ENCODE assay signal across 10 cellular contexts in genomic region chr3:190017575-190018288, GRCh38.
DNase-seq lines count a peak whose midpoint lies in the region; ATAC-seq and TF ChIP-seq lines count a peak whose summit lies in the region.
"Had no signal": no experiment of that assay in that cellular context is flagged by ENCODE, and none has a peak within 500 bp of the region (broad histone marks: within the 10 kb centered on the region; RNA-seq: fewer than 3 reads in every experiment).

No MANE protein-coding gene starts in this region.

- H3K36me3 ChIP-seq in thyroid gland = no peaks in the 10 kb centered on the region
- H3K36me3 ChIP-seq: neutrophil had no signal

- WGBS in thyroid gland, 2 donors = 55 to 63% methylated on average over 6 of the region's 6 CpGs

- intact Hi-C loops in thyroid gland (cut with DNase I) = no loop called here

- no peaks in the 10 kb centered on the region for H3K27me3 ChIP-seq in thyroid gland
- H3K27me3 ChIP-seq: neutrophil had no signal

- H3K4me1 ChIP-seq in thyroid gland = no peaks in the 10 kb centered on the region

- TF ChIP-seq CTCF in thyroid gland (IDR thresholded peaks at IDR 0.05) = peak in 3 of 6 experiments; percentile 44 to 53 (median 48)

- DNase-seq in NCI-H510A treated with DMSO at 0.1 percent for 48 hours (lab: John Stamatoyannopoulos, UW) (peak; percentile 27), NCI-H510A (lab: John Stamatoyannopoulos, UW) (no peak), RPMI8226 (peak; percentile 26), foreskin melanocyte (peak; percentile 61), thyroid gland (peak; percentile 20 to 42), T-helper 9 cell (no peak), NCI-H2081 (lab: John Stamatoyannopoulos, UW) (no peak)
- DNase-seq: CD4-positive, CD25-positive, alpha-beta regulatory T cell had no signal

- no peaks in the 10 kb centered on the region for H3K9me3 ChIP-seq in thyroid gland
- H3K9me3 ChIP-seq: neutrophil had no signal

- ATAC-seq in HG02623 (IDR thresholded peaks at IDR 0.05; ENCODE audit: unreplicated experiment) = no peak

- no peak for TF ChIP-seq POLR2A in thyroid gland (IDR thresholded peaks at IDR 0.05)

- no peak overlapping the region for H3K27ac ChIP-seq in thyroid gland
- H3K27ac ChIP-seq: neutrophil had no signal

- H3K4me3 ChIP-seq in thyroid gland (replicated peaks in 1 of 3) = no peak overlapping the region

Comparison
In these comparisons a context has a peak if more than half of its experiments do, and no peak if none do; other contexts are left out.
1. DNase-seq: peak in NCI-H510A treated with DMSO at 0.1 percent for 48 hours (single experiment), RPMI8226 (single experiment), foreskin melanocyte (single experiment) and thyroid gland (2 of 2); none in NCI-H510A (single experiment), T-helper 9 cell (single experiment) and NCI-H2081 (0 of 2).